12 cellular contexts compared by ENCODE assay signal in genomic region chr1:202812176-202813026, GRCh38. TPM values are rescaled to one million over a fixed set of nuclear protein-coding genes. Genes with fewer than 3 reads are reported as not detected.
DNase-seq lines count a peak whose midpoint lies in the region; ATAC-seq, FAIRE-seq and TF ChIP-seq lines count a peak whose summit lies in the region.
"Had no signal": no experiment of that assay in that cellular context is flagged by ENCODE, and none has a peak within 500 bp of the region (broad histone marks: within the 10 kb centered on the region; RNA-seq: fewer than 3 reads in every experiment).

No MANE protein-coding gene starts in this region.

- ATAC-seq in activated B cell treated with CpG ODN at 0.5 μM for 24 hours (ENCODE audit: low read depth): no peak
- ATAC-seq: activated CD4-positive, CD25-positive, alpha-beta regulatory T cell treated with anti-CD3 and anti-CD28 coated beads, Interleukin-2, amount 50 U/mL, for 24 hours had no signal

- peak overlapping the region; percentile 93 for H3K4me2 ChIP-seq in hepatocyte
- H3K4me2 ChIP-seq in skeletal muscle satellite cell (ENCODE audit: low read length): peak overlapping the region; percentile 100

- peaks cover 8% of the 10 kb centered on the region for H3K79me2 ChIP-seq in hepatocyte

- H3K9me3 ChIP-seq in hepatocyte (ENCODE audit: low read depth) (no peaks in the 10 kb centered on the region), skeletal muscle satellite cell (replicated peaks; ENCODE audit: low read length) (no peaks in the 10 kb centered on the region), kidney (ENCODE audit: control insufficient read depth in 1 of 2, low read length in 2 of 2) (no peaks in the 10 kb centered on the region)

- intact Hi-C loops in activated B cell treated with CpG ODN at 0.5 μM for 24 hours (cut with micrococcal nuclease) (loop anchor here (5.0 kb wide), 1 partner anchor 650 kb away; the partner anchor contains the start of gene PTPN7), kidney (cut with DNase I) (no loop called here)

- H3K4me3 ChIP-seq in hepatocyte: no peak overlapping the region
- H3K4me3 ChIP-seq in skeletal muscle satellite cell (ENCODE audit: low read length): no peak overlapping the region
- no peak overlapping the region for H3K4me3 ChIP-seq in kidney (ENCODE audit: low read length in 2 of 2)

- no peak overlapping the region for H3K27ac ChIP-seq in hepatocyte
- no peak overlapping the region for H3K27ac ChIP-seq in kidney (ENCODE audit: low read depth in 2 of 2, low read length in 2 of 2)
- H3K27ac ChIP-seq: KMS-11 had no signal

- no peak overlapping the region for H2AFZ ChIP-seq in hepatocyte

- peaks cover 39% of the 10 kb centered on the region for H3K27me3 Mint-ChIP-seq in T-helper 2 cell treated with Interferon-gamma antibody and Interleukin-4, amounts not matched to agents 5 μg/mL and 100 μg/mL, for 36 hours (ENCODE audit: low read depth)
- H3K27me3 Mint-ChIP-seq in activated B cell treated with CpG ODN at 0.5 μM for 24 hours: peaks cover 4% of the 10 kb centered on the region

- H3K9ac ChIP-seq in skeletal muscle satellite cell (ENCODE audit: low read depth, low read length): no peak overlapping the region
- H3K9ac ChIP-seq in kidney (ENCODE audit: low read length in 2 of 2): no peak overlapping the region
- H3K9ac ChIP-seq: KMS-11 had no signal

- no peaks in the 10 kb centered on the region for H3K27me3 ChIP-seq in hepatocyte
- H3K27me3 ChIP-seq in skeletal muscle satellite cell (ENCODE audit: control insufficient read depth, insufficient read depth, low read length): peaks cover 28% of the 10 kb centered on the region

- CTCF ChIA-PET in activated B cell treated with CpG ODN at 0.5 μM for 24 hours (lab: Charles Lee): no interaction called here

- H4K20me1 ChIP-seq in hepatocyte (ENCODE audit: insufficient read depth, poor library complexity, severe bottlenecking): no peaks in the 10 kb centered on the region

- POLR2A ChIA-PET in activated B cell treated with CpG ODN at 0.5 μM for 24 hours (lab: Charles Lee): interaction anchor here (0.5 kb wide), 1 partner anchor 27 kb away, joined by 3 read pairs; no protein-coding TSS in a partner anchor

- no peak for FAIRE-seq in kidney (lab: Jason Lieb, UNC)
- FAIRE-seq: colon, islet of Langerhans had no signal

- H3K27ac Mint-ChIP-seq in T-helper 2 cell treated with Interferon-gamma antibody and Interleukin-4, amounts not matched to agents 5 μg/mL and 100 μg/mL, for 36 hours: no peak overlapping the region
- no peak overlapping the region for H3K27ac Mint-ChIP-seq in activated B cell treated with CpG ODN at 0.5 μM for 24 hours

- H3K9me3 Mint-ChIP-seq in T-helper 2 cell treated with Interferon-gamma antibody and Interleukin-4, amounts not matched to agents 5 μg/mL and 100 μg/mL, for 36 hours: no peaks in the 10 kb centered on the region
- no peaks in the 10 kb centered on the region for H3K9me3 Mint-ChIP-seq in activated B cell treated with CpG ODN at 0.5 μM for 24 hours

- H3K4me3 Mint-ChIP-seq in T-helper 2 cell treated with Interferon-gamma antibody and Interleukin-4, amounts not matched to agents 5 μg/mL and 100 μg/mL, for 36 hours: peak overlapping the region; percentile 89
- peak overlapping the region; percentile 93 for H3K4me3 Mint-ChIP-seq in activated B cell treated with CpG ODN at 0.5 μM for 24 hours

- H3K9me2 ChIP-seq in hepatocyte (replicated peaks; ENCODE audit: insufficient read depth): no peaks in the 10 kb centered on the region

- H3K36me3 ChIP-seq in hepatocyte (replicated peaks; ENCODE audit: insufficient read depth, low read depth) (no peaks in the 10 kb centered on the region), skeletal muscle satellite cell (ENCODE audit: insufficient read depth, low read length) (no peaks in the 10 kb centered on the region), kidney (ENCODE audit: control insufficient read depth in 1 of 2, insufficient read depth in 2 of 2, low read length in 2 of 2) (no peaks in the 10 kb centered on the region)

- no peak for DNase-seq in T-helper 2 cell treated with Interferon-gamma antibody and Interleukin-4, amounts not matched to agents 5 μg/mL and 100 μg/mL, for 36 hours (ENCODE audit: low spot score)
- no peak for DNase-seq in T-helper 2 cell
- no peak for DNase-seq in activated B cell treated with CpG ODN at 0.5 μM for 24 hours
- DNase-seq in hepatocyte (ENCODE audit: low spot score): no peak
- DNase-seq in SHP77 (lab: John Stamatoyannopoulos, UW): no peak
- no peak for DNase-seq in kidney
- DNase-seq in cortex of kidney (lab: John Stamatoyannopoulos, UW): no peak

- H3K36me3 Mint-ChIP-seq in T-helper 2 cell treated with Interferon-gamma antibody and Interleukin-4, amounts not matched to agents 5 μg/mL and 100 μg/mL, for 36 hours (ENCODE audit: low read depth): no peaks in the 10 kb centered on the region
- peaks cover 2% of the 10 kb centered on the region for H3K36me3 Mint-ChIP-seq in activated B cell treated with CpG ODN at 0.5 μM for 24 hours (ENCODE audit: low read depth)

- H3K4me1 ChIP-seq in hepatocyte (ENCODE audit: insufficient read depth) (peaks cover 21% of the 10 kb centered on the region), skeletal muscle satellite cell (ENCODE audit: control insufficient read depth, insufficient read depth, low read length) (peaks cover 9% of the 10 kb centered on the region), kidney (ENCODE audit: control insufficient read depth in 1 of 2, insufficient read depth in 1 of 2, low read depth in 1 of 2, low read length in 2 of 2) (peaks cover 0 to 7% of the 10 kb centered on the region in 2 donors)

- peaks cover 28% of the 10 kb centered on the region for H3K4me1 Mint-ChIP-seq in T-helper 2 cell treated with Interferon-gamma antibody and Interleukin-4, amounts not matched to agents 5 μg/mL and 100 μg/mL, for 36 hours (ENCODE audit: low read depth)
- H3K4me1 Mint-ChIP-seq in activated B cell treated with CpG ODN at 0.5 μM for 24 hours: peaks cover 24% of the 10 kb centered on the region

- TF ChIP-seq CTCF in activated B cell treated with CpG ODN at 0.5 μM for 24 hours (IDR thresholded peaks at IDR 0.05): no peak
- TF ChIP-seq CTCF in hepatocyte (IDR thresholded peaks at IDR 0.05; ENCODE audit: poor library complexity): no peak
- no peak for TF ChIP-seq CTCF in kidney (IDR thresholded peaks at IDR 0.05; ENCODE audit: borderline replicate concordance, extremely low read depth, insufficient read depth)

- 49% methylated on average over 9 of the region's 9 CpGs for WGBS in hepatocyte (ENCODE audit: low lambda C conversion rate, missing lambda C conversion rate)

RNA-seq across cellular contexts. Expression of gene PCAT6, which starts 1.6 kb away (rescaled TPM):
- total RNA-seq in activated B cell treated with CpG ODN at 0.5 μM for 24 hours (0.67 and 0.83 TPM in 2 replicates), hepatocyte (0.48 and 0.60 TPM in 2 replicates), kidney (2.0 TPM)
- polyA plus RNA-seq in hepatocyte (11.1 and 15.7 TPM in 2 replicates), kidney (ENCODE audit: insufficient read depth, low read depth, low replicate concordance) (5.8 TPM)
- 0.22 TPM in 1 of 2 replicates, not detected in the other for total RNA-seq in skeletal muscle satellite cell (2012; rRNA removed)

RNA-seq across cellular contexts. Expression of gene KDM5B, which starts 4.2 kb away (rescaled TPM):
- total RNA-seq in activated B cell treated with CpG ODN at 0.5 μM for 24 hours (34.7 and 43.5 TPM in 2 replicates), hepatocyte (102 and 110 TPM in 2 replicates), kidney (55.5 TPM)
- polyA plus RNA-seq in hepatocyte (87.9 and 94.8 TPM in 2 replicates), kidney (ENCODE audit: insufficient read depth, low read depth, low replicate concordance) (10.7 TPM)
- total RNA-seq in skeletal muscle satellite cell (2012; rRNA removed): 47.8 and 58.1 TPM in 2 replicates
